Comparison of ENCODE assay signal across 1 cellular context in genomic region chr16:78503501-78504110, GRCh38.
TF ChIP-seq lines count a peak whose summit lies in the region.

No MANE protein-coding gene starts in this region.

TF ChIP-seq in WTC11, 78 proteins besides CTCF, POLR2A, EP300 and RAD21 (continued from another document):
- TF ChIP-seq GABPB1 (CRISPR knock-in tag; IDR thresholded peaks at IDR 0.05), result no peak
- TF ChIP-seq KAT7 (CRISPR knock-in tag; IDR thresholded peaks at IDR 0.05; ENCODE audit: borderline replicate concordance), result no peak
- no peak for TF ChIP-seq PREB (CRISPR knock-in tag; IDR thresholded peaks at IDR 0.05; ENCODE audit: borderline replicate concordance)
- TF ChIP-seq ATF6 (CRISPR knock-in tag; IDR thresholded peaks at IDR 0.05), result no peak
- no peak for TF ChIP-seq MXD4 (CRISPR knock-in tag; IDR thresholded peaks at IDR 0.05; ENCODE audit: borderline replicate concordance)
TF ChIP-seq in WTC11: peak in this region for 0.
